In genomic region chr11:130002846-130003716, GRCh38 we compare ENCODE assay signal across 1 cellular context.
TF ChIP-seq lines count a peak whose summit lies in the region.

No MANE protein-coding gene starts in this region.

TF ChIP-seq in HepG2, 621 proteins besides CTCF, POLR2A, EP300 and RAD21 (continued from another document and continues in another):
- no peak for TF ChIP-seq DMTF1 (CRISPR knock-in tag; IDR thresholded peaks at IDR 0.05)
- TF ChIP-seq, protein P1, sequence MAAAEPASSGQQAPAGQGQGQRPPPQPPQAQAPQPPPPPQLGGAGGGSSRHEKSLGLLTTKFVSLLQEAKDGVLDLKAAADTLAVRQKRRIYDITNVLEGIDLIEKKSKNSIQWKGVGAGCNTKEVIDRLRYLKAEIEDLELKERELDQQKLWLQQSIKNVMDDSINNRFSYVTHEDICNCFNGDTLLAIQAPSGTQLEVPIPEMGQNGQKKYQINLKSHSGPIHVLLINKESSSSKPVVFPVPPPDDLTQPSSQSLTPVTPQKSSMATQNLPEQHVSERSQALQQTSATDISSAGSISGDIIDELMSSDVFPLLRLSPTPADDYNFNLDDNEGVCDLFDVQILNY (CRISPR knock-in tag; conservative IDR thresholded peaks at IDR 0.05) = 0 out of 2 replicates have a peak, but pooled peaks have one; percentile 29
- peak; percentile 87 for TF ChIP-seq ZNF138 (CRISPR knock-in tag; IDR thresholded peaks at IDR 0.05; ENCODE audit: low read depth)
- TF ChIP-seq, protein P2, sequence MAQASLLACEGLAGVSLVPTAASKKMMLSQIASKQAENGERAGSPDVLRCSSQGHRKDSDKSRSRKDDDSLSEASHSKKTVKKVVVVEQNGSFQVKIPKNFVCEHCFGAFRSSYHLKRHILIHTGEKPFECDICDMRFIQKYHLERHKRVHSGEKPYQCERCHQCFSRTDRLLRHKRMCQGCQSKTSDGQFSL (CRISPR knock-in tag; IDR thresholded peaks at IDR 0.05) = peak; percentile 44
- peak; percentile 68 for TF ChIP-seq PHF8 (CRISPR knock-in tag; IDR thresholded peaks at IDR 0.05)
- no peak for TF ChIP-seq ZNF782 (CRISPR knock-in tag; IDR thresholded peaks at IDR 0.05; ENCODE audit: borderline replicate concordance)
- TF ChIP-seq GLI4 (CRISPR knock-in tag; IDR thresholded peaks at IDR 0.05; ENCODE audit: borderline replicate concordance) = 0 out of 2 replicates have a peak, but pooled peaks have one; percentile 22
- TF ChIP-seq FOXC1 (CRISPR knock-in tag; IDR thresholded peaks at IDR 0.05; ENCODE audit: borderline replicate concordance) = peak; percentile 66; the same call in 1 of the 2 replicates
- peak; percentile 29; the same call in 1 of the 2 replicates for TF ChIP-seq ZFP90 (CRISPR knock-in tag; IDR thresholded peaks at IDR 0.05; ENCODE audit: borderline replicate concordance)
- no peak for TF ChIP-seq ZNF251 (CRISPR knock-in tag; IDR thresholded peaks at IDR 0.05)
- TF ChIP-seq DPF2 (CRISPR knock-in tag; IDR thresholded peaks at IDR 0.05; ENCODE audit: borderline replicate concordance, low read depth) = no peak
- peak; percentile 88; the same call in 1 of the 2 replicates for TF ChIP-seq ZSCAN20 (CRISPR knock-in tag; IDR thresholded peaks at IDR 0.05; ENCODE audit: borderline replicate concordance)
- no peak for TF ChIP-seq HNF4A (CRISPR knock-in tag; IDR thresholded peaks at IDR 0.05)
- TF ChIP-seq ZBTB25 (CRISPR knock-in tag; IDR thresholded peaks at IDR 0.05) = peak; percentile 95
- TF ChIP-seq ZNF18 (CRISPR knock-in tag; IDR thresholded peaks at IDR 0.05; ENCODE audit: insufficient replicate concordance) = peak; percentile 24
- TF ChIP-seq DZIP1 (CRISPR knock-in tag; IDR thresholded peaks at IDR 0.05) = peak; percentile 66; the same call in 1 of the 2 replicates
- TF ChIP-seq SNAPC2 (CRISPR knock-in tag; IDR thresholded peaks at IDR 0.05) = peak; percentile 86; the same call in 1 of the 2 replicates
- TF ChIP-seq, protein P3, sequence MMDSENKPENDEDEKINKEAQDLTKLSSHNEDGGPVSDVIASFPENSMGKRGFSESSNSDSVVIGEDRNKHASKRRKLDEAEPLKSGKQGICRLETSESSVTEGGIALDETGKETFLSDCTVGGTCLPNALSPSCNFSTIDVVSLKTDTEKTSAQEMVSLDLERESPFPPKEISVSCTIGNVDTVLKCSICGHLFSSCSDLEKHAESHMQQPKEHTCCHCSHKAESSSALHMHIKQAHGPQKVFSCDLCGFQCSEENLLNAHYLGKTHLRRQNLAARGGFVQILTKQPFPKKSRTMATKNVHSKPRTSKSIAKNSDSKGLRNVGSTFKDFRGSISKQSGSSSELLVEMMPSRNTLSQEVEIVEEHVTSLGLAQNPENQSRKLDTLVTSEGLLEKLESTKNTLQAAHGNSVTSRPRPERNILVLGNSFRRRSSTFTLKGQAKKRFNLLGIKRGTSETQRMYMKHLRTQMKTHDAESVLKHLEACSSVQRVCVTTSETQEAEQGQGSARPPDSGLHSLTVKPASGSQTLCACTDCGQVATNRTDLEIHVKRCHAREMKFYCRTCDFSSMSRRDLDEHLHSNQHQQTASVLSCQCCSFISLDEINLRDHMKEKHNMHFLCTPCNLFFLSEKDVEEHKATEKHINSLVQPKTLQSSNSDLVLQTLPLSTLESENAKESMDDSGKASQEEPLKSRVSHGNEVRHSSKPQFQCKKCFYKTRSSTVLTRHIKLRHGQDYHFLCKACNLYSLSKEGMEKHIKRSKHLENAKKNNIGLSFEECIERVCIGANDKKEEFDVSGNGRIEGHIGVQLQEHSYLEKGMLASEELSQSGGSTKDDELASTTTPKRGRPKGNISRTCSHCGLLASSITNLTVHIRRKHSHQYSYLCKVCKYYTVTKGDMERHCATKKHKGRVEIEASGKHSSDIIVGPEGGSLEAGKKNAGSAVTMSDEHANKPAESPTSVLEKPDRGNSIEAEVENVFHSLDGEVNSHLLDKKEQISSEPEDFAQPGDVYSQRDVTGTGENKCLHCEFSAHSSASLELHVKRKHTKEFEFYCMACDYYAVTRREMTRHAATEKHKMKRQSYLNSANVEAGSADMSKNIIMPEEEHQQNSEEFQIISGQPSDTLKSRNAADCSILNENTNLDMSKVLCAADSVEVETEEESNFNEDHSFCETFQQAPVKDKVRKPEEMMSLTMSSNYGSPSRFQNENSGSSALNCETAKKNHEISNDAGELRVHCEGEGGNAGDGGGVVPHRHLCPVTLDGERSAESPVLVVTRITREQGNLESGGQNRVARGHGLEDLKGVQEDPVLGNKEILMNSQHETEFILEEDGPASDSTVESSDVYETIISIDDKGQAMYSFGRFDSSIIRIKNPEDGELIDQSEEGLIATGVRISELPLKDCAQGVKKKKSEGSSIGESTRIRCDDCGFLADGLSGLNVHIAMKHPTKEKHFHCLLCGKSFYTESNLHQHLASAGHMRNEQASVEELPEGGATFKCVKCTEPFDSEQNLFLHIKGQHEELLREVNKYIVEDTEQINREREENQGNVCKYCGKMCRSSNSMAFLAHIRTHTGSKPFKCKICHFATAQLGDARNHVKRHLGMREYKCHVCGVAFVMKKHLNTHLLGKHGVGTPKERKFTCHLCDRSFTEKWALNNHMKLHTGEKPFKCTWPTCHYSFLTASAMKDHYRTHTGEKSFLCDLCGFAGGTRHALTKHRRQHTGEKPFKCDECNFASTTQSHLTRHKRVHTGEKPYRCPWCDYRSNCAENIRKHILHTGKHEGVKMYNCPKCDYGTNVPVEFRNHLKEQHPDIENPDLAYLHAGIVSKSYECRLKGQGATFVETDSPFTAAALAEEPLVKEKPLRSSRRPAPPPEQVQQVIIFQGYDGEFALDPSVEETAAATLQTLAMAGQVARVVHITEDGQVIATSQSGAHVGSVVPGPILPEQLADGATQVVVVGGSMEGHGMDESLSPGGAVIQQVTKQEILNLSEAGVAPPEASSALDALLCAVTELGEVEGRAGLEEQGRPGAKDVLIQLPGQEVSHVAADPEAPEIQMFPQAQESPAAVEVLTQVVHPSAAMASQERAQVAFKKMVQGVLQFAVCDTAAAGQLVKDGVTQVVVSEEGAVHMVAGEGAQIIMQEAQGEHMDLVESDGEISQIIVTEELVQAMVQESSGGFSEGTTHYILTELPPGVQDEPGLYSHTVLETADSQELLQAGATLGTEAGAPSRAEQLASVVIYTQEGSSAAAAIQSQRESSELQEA (CRISPR knock-in tag; IDR thresholded peaks at IDR 0.05; ENCODE audit: not compliant biosample characterization) = peak; percentile 17
- no peak for TF ChIP-seq ZKSCAN8 (CRISPR knock-in tag; IDR thresholded peaks at IDR 0.05; ENCODE audit: borderline replicate concordance)
- TF ChIP-seq, protein P4, sequence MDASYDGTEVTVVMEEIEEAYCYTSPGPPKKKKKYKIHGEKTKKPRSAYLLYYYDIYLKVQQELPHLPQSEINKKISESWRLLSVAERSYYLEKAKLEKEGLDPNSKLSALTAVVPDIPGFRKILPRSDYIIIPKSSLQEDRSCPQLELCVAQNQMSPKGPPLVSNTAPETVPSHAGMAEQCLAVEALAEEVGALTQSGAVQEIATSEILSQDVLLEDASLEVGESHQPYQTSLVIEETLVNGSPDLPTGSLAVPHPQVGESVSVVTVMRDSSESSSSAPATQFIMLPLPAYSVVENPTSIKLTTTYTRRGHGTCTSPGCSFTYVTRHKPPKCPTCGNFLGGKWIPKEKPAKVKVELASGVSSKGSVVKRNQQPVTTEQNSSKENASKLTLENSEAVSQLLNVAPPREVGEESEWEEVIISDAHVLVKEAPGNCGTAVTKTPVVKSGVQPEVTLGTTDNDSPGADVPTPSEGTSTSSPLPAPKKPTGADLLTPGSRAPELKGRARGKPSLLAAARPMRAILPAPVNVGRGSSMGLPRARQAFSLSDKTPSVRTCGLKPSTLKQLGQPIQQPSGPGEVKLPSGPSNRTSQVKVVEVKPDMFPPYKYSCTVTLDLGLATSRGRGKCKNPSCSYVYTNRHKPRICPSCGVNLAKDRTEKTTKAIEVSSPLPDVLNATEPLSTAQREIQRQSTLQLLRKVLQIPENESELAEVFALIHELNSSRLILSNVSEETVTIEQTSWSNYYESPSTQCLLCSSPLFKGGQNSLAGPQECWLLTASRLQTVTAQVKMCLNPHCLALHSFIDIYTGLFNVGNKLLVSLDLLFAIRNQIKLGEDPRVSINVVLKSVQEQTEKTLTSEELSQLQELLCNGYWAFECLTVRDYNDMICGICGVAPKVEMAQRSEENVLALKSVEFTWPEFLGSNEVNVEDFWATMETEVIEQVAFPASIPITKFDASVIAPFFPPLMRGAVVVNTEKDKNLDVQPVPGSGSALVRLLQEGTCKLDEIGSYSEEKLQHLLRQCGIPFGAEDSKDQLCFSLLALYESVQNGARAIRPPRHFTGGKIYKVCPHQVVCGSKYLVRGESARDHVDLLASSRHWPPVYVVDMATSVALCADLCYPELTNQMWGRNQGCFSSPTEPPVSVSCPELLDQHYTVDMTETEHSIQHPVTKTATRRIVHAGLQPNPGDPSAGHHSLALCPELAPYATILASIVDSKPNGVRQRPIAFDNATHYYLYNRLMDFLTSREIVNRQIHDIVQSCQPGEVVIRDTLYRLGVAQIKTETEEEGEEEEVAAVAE (CRISPR knock-in tag; IDR thresholded peaks at IDR 0.05; ENCODE audit: borderline replicate concordance) = peak; percentile 98
- TF ChIP-seq MEF2D (CRISPR knock-in tag; IDR thresholded peaks at IDR 0.05) = 0 out of 2 replicates have a peak, but pooled peaks have one; percentile 5
- no peak for TF ChIP-seq ZBTB33 (CRISPR knock-in tag; IDR thresholded peaks at IDR 0.05)
- no peak for TF ChIP-seq ZNF263 (CRISPR knock-in tag; IDR thresholded peaks at IDR 0.05)
- TF ChIP-seq NFIB (CRISPR knock-in tag; IDR thresholded peaks at IDR 0.05; ENCODE audit: borderline replicate concordance) = no peak
